In the genomic region with DNA sequence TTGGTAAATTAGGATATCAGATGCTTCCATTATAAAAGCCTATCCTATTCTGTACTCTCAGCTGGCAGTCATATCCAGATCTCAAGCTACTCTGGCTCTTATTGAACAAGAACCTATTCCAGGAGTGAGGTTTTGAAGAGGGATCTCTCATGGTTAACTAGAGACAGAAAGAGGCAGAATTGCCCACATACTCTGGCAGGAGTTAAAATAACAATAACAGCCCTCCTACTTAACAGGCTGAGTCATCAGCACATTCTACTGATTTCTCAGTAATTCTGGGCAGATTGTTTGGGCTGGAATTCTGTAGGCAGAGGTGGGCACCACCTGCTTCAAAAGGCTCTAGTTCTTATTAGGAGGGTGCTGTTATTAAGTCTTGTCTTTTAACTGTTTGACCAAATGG, we compare ENCODE assay signal across 11 cellular contexts.
DNase-seq lines count a peak whose midpoint lies in the region; ATAC-seq and TF ChIP-seq lines count a peak whose summit lies in the region.
"Had no signal": no experiment of that assay in that cellular context is flagged by ENCODE, and none has a peak within 500 bp of the region (broad histone marks: within the 10 kb centered on the region; RNA-seq: fewer than 3 reads in every experiment).

No MANE protein-coding gene starts in this region.

- H3K36me3 ChIP-seq in skeletal muscle satellite cell (ENCODE audit: insufficient read depth, low read length): no peaks in the 10 kb centered on the region
- H3K36me3 ChIP-seq: sigmoid colon had no signal

- H3K4me3 ChIP-seq in fibroblast of pulmonary artery (replicated peaks; ENCODE audit: low read depth, low read length) (no peak overlapping the region), skeletal muscle satellite cell (ENCODE audit: low read length) (no peak overlapping the region)
- H3K4me3 ChIP-seq: sigmoid colon had no signal

- H3K9ac ChIP-seq in skeletal muscle satellite cell (ENCODE audit: low read depth, low read length): no peak overlapping the region

- ATAC-seq in SK-N-SH treated with all-trans-retinoic acid at 6 μM for 48 hours: peak; percentile 87

- peak; percentile 41 for DNase-seq in HCEC 1CT
- DNase-seq in fibroblast of pulmonary artery (ENCODE audit: low read depth): peak; percentile 59
- no peak for DNase-seq in effector CD8-positive, alpha-beta T cell (lab: John Stamatoyannopoulos, UW)
- no peak for DNase-seq in activated T-cell treated with anti-CD3 and anti-CD28 coated beads, Interleukin-2, amount 50 U/mL, for 48 hours
- no peak for DNase-seq in pons (ENCODE audit: low spot score)
- no peak for DNase-seq in activated CD8-positive, alpha-beta memory T cell treated with anti-CD3 and anti-CD28 coated beads for 24 hours
- DNase-seq: cerebellar nuclear complex, DND-41, sigmoid colon had no signal

- H3K27me3 ChIP-seq in skeletal muscle satellite cell (ENCODE audit: control insufficient read depth, insufficient read depth, low read length): no peaks in the 10 kb centered on the region
- H3K27me3 ChIP-seq: sigmoid colon had no signal

- H3K9me3 ChIP-seq in skeletal muscle satellite cell (replicated peaks; ENCODE audit: low read length): no peaks in the 10 kb centered on the region
- H3K9me3 ChIP-seq: sigmoid colon had no signal

- TF ChIP-seq CTCF in fibroblast of pulmonary artery (IDR thresholded peaks at IDR 0.05; ENCODE audit: low read length, missing control alignments): no peak

- H3K4me2 ChIP-seq in skeletal muscle satellite cell (ENCODE audit: low read length): peak overlapping the region; percentile 40

- H3K4me1 ChIP-seq in skeletal muscle satellite cell (ENCODE audit: control insufficient read depth, insufficient read depth, low read length): peaks cover 15% of the 10 kb centered on the region
- H3K4me1 ChIP-seq: sigmoid colon had no signal

TF ChIP-seq in SK-N-SH treated with all-trans-retinoic acid at 6 μM for 48 hours, 23 proteins besides CTCF, POLR2A, EP300 and RAD21:
- TF ChIP-seq POU6F1 (CRISPR knock-in tag; IDR thresholded peaks at IDR 0.05; ENCODE audit: borderline replicate concordance, low read depth) (no peak), TOX (CRISPR knock-in tag; IDR thresholded peaks at IDR 0.05; ENCODE audit: borderline replicate concordance) (no peak)

Comparison
In these comparisons a context has a peak if more than half of its experiments do, and no peak if none do; other contexts are left out.
1. DNase-seq: peak in HCEC 1CT (single experiment) and fibroblast of pulmonary artery (single experiment); none in effector CD8-positive, alpha-beta T cell (single experiment), activated T-cell treated with anti-CD3 and anti-CD28 coated beads, Interleukin-2, amount 50 U/mL, for 48 hours (0 of 2), pons (single experiment) and activated CD8-positive, alpha-beta memory T cell treated with anti-CD3 and anti-CD28 coated beads for 24 hours (single experiment).